1 cellular context compared by ENCODE assay signal in the genomic region with DNA sequence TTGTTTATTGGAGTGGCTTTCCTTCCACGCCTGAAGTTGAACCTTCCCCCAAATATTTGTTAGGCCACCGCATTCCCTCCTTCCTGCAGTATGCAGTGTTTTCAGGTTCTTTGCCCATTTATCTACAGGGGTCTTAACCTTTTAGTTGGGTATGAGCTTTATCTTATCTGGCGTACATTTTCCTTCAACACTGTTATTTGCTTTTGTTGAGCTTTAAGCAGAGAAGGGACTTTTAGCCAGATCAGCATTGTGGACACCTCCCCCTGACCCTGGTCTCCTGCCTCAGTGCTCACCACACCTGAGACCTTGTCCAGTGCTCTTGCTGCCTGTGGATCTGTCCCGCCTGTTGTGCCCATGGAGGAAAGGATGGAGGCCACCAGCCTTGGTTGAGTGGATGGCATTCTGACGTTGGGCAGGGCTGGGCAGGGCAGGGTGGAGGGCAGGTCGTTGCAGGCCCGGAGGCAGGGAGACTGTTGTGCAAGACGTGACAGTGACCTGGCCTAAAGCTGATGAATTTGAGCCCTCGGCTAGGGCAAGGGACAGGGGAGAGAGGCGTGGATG.
A peak's percentile ranks its signal among the peaks of the same experiment; 100 is the strongest.
TF ChIP-seq lines count a peak whose summit lies in the region.

No MANE protein-coding gene starts in this region.

TF ChIP-seq in HepG2, 621 proteins besides CTCF, POLR2A, EP300 and RAD21 (continued from another document and continues in another):
- TF ChIP-seq, protein P1, sequence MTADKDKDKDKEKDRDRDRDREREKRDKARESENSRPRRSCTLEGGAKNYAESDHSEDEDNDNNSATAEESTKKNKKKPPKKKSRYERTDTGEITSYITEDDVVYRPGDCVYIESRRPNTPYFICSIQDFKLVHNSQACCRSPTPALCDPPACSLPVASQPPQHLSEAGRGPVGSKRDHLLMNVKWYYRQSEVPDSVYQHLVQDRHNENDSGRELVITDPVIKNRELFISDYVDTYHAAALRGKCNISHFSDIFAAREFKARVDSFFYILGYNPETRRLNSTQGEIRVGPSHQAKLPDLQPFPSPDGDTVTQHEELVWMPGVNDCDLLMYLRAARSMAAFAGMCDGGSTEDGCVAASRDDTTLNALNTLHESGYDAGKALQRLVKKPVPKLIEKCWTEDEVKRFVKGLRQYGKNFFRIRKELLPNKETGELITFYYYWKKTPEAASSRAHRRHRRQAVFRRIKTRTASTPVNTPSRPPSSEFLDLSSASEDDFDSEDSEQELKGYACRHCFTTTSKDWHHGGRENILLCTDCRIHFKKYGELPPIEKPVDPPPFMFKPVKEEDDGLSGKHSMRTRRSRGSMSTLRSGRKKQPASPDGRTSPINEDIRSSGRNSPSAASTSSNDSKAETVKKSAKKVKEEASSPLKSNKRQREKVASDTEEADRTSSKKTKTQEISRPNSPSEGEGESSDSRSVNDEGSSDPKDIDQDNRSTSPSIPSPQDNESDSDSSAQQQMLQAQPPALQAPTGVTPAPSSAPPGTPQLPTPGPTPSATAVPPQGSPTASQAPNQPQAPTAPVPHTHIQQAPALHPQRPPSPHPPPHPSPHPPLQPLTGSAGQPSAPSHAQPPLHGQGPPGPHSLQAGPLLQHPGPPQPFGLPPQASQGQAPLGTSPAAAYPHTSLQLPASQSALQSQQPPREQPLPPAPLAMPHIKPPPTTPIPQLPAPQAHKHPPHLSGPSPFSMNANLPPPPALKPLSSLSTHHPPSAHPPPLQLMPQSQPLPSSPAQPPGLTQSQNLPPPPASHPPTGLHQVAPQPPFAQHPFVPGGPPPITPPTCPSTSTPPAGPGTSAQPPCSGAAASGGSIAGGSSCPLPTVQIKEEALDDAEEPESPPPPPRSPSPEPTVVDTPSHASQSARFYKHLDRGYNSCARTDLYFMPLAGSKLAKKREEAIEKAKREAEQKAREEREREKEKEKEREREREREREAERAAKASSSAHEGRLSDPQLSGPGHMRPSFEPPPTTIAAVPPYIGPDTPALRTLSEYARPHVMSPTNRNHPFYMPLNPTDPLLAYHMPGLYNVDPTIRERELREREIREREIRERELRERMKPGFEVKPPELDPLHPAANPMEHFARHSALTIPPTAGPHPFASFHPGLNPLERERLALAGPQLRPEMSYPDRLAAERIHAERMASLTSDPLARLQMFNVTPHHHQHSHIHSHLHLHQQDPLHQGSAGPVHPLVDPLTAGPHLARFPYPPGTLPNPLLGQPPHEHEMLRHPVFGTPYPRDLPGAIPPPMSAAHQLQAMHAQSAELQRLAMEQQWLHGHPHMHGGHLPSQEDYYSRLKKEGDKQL (CRISPR knock-in tag; IDR thresholded peaks at IDR 0.05; ENCODE audit: low read depth), result 0 out of 2 replicates have a peak, but pooled peaks have one; percentile 21
- TF ChIP-seq DNMT1 (CRISPR knock-in tag; IDR thresholded peaks at IDR 0.05) (no peak), THRA (CRISPR knock-in tag; IDR thresholded peaks at IDR 0.05; ENCODE audit: borderline replicate concordance) (peak; percentile 10; the same call in 1 of the 2 replicates), CEBPG (CRISPR knock-in tag; IDR thresholded peaks at IDR 0.05) (peak; percentile 24; the same call in 1 of the 2 replicates), RFX1 (IDR thresholded peaks at IDR 0.05) (no peak), HNF4A (CRISPR knock-in tag; IDR thresholded peaks at IDR 0.05) (peak; percentile 60), ZNF816 (CRISPR knock-in tag; IDR thresholded peaks at IDR 0.05; ENCODE audit: borderline replicate concordance) (no peak), YEATS4 (CRISPR knock-in tag; IDR thresholded peaks at IDR 0.05; ENCODE audit: borderline replicate concordance) (no peak), ESRRA (CRISPR knock-in tag; IDR thresholded peaks at IDR 0.05; ENCODE audit: low read depth) (no peak), HDAC2 (CRISPR knock-in tag; IDR thresholded peaks at IDR 0.05) (0 out of 2 replicates have a peak, but pooled peaks have one; percentile 38), HNF4G (IDR thresholded peaks at IDR 0.05; ENCODE audit: borderline replicate concordance, low read depth, low read length) (peak; percentile 20; the same call in 1 of the 2 replicates), HNF4G (CRISPR knock-in tag; IDR thresholded peaks at IDR 0.05; ENCODE audit: borderline replicate concordance, low read depth) (no peak), ZFP82 (CRISPR knock-in tag; IDR thresholded peaks at IDR 0.05; ENCODE audit: borderline replicate concordance) (no peak), ZNF274 (CRISPR knock-in tag; IDR thresholded peaks at IDR 0.05) (no peak), ZBTB40 (IDR thresholded peaks at IDR 0.05) (no peak), ZBTB40 (CRISPR knock-in tag; IDR thresholded peaks at IDR 0.05) (no peak), GLI4 (CRISPR knock-in tag; IDR thresholded peaks at IDR 0.05; ENCODE audit: borderline replicate concordance) (no peak), HNRNPL (IDR thresholded peaks at IDR 0.05; ENCODE audit: low read depth, low read length) (peak; percentile 91), NFKB2 (CRISPR knock-in tag; IDR thresholded peaks at IDR 0.05; ENCODE audit: borderline replicate concordance) (no peak), ZNF251 (CRISPR knock-in tag; IDR thresholded peaks at IDR 0.05) (no peak), ZNF589 (CRISPR knock-in tag; conservative IDR thresholded peaks at IDR 0.05) (no peak), GLMP (CRISPR knock-in tag; IDR thresholded peaks at IDR 0.05; ENCODE audit: borderline replicate concordance) (no peak), CREM (IDR thresholded peaks at IDR 0.05) (peak; percentile 63; the same call in 1 of the 2 replicates), CREM (CRISPR knock-in tag; IDR thresholded peaks at IDR 0.05) (no peak), EEA1 (CRISPR knock-in tag; IDR thresholded peaks at IDR 0.05; ENCODE audit: borderline replicate concordance) (peak; percentile 55; the same call in 1 of the 2 replicates), MED13 (CRISPR knock-in tag; IDR thresholded peaks at IDR 0.05) (peak; percentile 38; the same call in 1 of the 2 replicates), ARID5B (CRISPR knock-in tag; IDR thresholded peaks at IDR 0.05) (peak; percentile 4; the same call in 1 of the 2 replicates)
- TF ChIP-seq, protein P2, sequence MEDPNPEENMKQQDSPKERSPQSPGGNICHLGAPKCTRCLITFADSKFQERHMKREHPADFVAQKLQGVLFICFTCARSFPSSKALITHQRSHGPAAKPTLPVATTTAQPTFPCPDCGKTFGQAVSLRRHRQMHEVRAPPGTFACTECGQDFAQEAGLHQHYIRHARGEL (CRISPR knock-in tag; IDR thresholded peaks at IDR 0.05), result no peak
